In the genomic region with DNA sequence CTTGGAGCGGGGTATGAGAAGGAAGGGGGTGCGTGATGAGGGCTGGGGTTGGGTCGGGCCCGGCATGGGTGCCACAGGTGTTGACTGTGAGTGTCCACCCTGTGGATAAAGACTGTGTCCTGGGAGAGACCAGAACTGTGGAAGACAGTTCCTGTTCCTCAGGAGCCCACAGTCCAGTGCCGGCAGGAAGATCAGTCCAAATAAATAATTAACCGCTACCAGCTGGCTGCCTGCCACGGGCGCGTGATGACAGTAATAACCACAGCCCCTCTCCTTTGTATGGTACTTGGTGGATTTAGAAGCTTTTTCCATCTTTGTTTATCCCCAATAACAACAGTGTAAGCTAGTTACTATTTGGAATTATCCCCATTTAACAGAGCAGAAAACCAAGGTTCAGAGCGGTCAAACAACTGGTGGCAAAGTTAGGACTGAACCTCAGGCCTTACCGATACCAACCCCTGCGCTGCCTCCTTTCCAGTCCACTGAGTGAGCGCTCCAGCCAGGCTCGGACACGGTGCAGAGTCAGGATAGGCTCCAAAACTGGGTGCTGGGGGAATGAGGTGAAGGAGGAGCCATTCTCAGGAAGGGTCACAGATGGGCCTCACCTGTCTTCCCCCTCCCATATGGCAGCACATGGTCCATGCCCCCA, we compare ENCODE assay signal across 1 cellular context.
TF ChIP-seq lines count a peak whose summit lies in the region.

No MANE protein-coding gene starts in this region.

TF ChIP-seq in HepG2, 621 proteins besides CTCF, POLR2A, EP300 and RAD21 (continued from another document and continues in another):
- TF ChIP-seq SOX5 (CRISPR knock-in tag; IDR thresholded peaks at IDR 0.05; ENCODE audit: borderline replicate concordance) = 0 out of 2 replicates have a peak, but pooled peaks have one; percentile 9
- peak; percentile 22; the same call in 1 of the 2 replicates for TF ChIP-seq CREM (IDR thresholded peaks at IDR 0.05)
- TF ChIP-seq CREM (CRISPR knock-in tag; IDR thresholded peaks at IDR 0.05) = no peak
- TF ChIP-seq, protein P1, sequence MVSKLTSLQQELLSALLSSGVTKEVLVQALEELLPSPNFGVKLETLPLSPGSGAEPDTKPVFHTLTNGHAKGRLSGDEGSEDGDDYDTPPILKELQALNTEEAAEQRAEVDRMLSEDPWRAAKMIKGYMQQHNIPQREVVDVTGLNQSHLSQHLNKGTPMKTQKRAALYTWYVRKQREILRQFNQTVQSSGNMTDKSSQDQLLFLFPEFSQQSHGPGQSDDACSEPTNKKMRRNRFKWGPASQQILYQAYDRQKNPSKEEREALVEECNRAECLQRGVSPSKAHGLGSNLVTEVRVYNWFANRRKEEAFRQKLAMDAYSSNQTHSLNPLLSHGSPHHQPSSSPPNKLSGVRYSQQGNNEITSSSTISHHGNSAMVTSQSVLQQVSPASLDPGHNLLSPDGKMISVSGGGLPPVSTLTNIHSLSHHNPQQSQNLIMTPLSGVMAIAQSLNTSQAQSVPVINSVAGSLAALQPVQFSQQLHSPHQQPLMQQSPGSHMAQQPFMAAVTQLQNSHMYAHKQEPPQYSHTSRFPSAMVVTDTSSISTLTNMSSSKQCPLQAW (CRISPR knock-in tag; IDR thresholded peaks at IDR 0.05) = peak; percentile 78; the same call in 1 of the 2 replicates
- TF ChIP-seq, protein P2, sequence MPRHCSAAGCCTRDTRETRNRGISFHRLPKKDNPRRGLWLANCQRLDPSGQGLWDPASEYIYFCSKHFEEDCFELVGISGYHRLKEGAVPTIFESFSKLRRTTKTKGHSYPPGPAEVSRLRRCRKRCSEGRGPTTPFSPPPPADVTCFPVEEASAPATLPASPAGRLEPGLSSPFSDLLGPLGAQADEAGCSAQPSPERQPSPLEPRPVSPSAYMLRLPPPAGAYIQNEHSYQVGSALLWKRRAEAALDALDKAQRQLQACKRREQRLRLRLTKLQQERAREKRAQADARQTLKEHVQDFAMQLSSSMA (CRISPR knock-in tag; IDR thresholded peaks at IDR 0.05) = no peak
- no peak for TF ChIP-seq SRF (IDR thresholded peaks at IDR 0.05; ENCODE audit: low read depth, low read length)
- TF ChIP-seq TEAD3 (CRISPR knock-in tag; optimal IDR thresholded peaks at IDR 0.05; ENCODE audit: borderline replicate concordance) = peak; percentile 11
- TF ChIP-seq KDM1A (CRISPR knock-in tag; IDR thresholded peaks at IDR 0.05) = no peak
- TF ChIP-seq, protein P3, sequence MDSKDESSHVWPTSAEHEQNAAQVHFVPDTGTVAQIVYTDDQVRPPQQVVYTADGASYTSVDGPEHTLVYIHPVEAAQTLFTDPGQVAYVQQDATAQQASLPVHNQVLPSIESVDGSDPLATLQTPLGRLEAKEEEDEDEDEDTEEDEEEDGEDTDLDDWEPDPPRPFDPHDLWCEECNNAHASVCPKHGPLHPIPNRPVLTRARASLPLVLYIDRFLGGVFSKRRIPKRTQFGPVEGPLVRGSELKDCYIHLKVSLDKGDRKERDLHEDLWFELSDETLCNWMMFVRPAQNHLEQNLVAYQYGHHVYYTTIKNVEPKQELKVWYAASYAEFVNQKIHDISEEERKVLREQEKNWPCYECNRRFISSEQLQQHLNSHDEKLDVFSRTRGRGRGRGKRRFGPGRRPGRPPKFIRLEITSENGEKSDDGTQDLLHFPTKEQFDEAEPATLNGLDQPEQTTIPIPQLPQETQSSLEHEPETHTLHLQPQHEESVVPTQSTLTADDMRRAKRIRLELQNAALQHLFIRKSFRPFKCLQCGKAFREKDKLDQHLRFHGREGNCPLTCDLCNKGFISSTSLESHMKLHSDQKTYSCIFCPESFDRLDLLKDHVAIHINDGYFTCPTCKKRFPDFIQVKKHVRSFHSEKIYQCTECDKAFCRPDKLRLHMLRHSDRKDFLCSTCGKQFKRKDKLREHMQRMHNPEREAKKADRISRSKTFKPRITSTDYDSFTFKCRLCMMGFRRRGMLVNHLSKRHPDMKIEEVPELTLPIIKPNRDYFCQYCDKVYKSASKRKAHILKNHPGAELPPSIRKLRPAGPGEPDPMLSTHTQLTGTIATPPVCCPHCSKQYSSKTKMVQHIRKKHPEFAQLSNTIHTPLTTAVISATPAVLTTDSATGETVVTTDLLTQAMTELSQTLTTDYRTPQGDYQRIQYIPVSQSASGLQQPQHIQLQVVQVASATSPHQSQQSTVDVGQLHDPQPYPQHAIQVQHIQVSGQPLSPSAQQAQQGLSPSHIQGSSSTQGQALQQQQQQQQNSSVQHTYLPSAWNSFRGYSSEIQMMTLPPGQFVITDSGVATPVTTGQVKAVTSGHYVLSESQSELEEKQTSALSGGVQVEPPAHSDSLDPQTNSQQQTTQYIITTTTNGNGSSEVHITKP (CRISPR knock-in tag; IDR thresholded peaks at IDR 0.05; ENCODE audit: low read depth) = no peak
- TF ChIP-seq, protein P4, sequence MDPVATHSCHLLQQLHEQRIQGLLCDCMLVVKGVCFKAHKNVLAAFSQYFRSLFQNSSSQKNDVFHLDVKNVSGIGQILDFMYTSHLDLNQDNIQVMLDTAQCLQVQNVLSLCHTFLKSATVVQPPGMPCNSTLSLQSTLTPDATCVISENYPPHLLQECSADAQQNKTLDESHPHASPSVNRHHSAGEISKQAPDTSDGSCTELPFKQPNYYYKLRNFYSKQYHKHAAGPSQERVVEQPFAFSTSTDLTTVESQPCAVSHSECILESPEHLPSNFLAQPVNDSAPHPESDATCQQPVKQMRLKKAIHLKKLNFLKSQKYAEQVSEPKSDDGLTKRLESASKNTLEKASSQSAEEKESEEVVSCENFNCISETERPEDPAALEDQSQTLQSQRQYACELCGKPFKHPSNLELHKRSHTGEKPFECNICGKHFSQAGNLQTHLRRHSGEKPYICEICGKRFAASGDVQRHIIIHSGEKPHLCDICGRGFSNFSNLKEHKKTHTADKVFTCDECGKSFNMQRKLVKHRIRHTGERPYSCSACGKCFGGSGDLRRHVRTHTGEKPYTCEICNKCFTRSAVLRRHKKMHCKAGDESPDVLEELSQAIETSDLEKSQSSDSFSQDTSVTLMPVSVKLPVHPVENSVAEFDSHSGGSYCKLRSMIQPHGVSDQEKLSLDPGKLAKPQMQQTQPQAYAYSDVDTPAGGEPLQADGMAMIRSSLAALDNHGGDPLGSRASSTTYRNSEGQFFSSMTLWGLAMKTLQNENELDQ (CRISPR knock-in tag; IDR thresholded peaks at IDR 0.05; ENCODE audit: borderline replicate concordance) = no peak
- no peak for TF ChIP-seq HNRNPLL (IDR thresholded peaks at IDR 0.05; ENCODE audit: low read depth, low read length, poor library complexity, severe bottlenecking)
- no peak for TF ChIP-seq SNAI1 (CRISPR knock-in tag; IDR thresholded peaks at IDR 0.05; ENCODE audit: borderline replicate concordance)
- TF ChIP-seq, protein P5, sequence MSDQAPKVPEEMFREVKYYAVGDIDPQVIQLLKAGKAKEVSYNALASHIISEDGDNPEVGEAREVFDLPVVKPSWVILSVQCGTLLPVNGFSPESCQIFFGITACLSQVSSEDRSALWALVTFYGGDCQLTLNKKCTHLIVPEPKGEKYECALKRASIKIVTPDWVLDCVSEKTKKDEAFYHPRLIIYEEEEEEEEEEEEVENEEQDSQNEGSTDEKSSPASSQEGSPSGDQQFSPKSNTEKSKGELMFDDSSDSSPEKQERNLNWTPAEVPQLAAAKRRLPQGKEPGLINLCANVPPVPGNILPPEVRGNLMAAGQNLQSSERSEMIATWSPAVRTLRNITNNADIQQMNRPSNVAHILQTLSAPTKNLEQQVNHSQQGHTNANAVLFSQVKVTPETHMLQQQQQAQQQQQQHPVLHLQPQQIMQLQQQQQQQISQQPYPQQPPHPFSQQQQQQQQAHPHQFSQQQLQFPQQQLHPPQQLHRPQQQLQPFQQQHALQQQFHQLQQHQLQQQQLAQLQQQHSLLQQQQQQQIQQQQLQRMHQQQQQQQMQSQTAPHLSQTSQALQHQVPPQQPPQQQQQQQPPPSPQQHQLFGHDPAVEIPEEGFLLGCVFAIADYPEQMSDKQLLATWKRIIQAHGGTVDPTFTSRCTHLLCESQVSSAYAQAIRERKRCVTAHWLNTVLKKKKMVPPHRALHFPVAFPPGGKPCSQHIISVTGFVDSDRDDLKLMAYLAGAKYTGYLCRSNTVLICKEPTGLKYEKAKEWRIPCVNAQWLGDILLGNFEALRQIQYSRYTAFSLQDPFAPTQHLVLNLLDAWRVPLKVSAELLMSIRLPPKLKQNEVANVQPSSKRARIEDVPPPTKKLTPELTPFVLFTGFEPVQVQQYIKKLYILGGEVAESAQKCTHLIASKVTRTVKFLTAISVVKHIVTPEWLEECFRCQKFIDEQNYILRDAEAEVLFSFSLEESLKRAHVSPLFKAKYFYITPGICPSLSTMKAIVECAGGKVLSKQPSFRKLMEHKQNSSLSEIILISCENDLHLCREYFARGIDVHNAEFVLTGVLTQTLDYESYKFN (CRISPR knock-in tag; conservative IDR thresholded peaks at IDR 0.05) = peak; percentile 27; the same call in 1 of the 2 replicates
- TF ChIP-seq ZNF550 (CRISPR knock-in tag; IDR thresholded peaks at IDR 0.05; ENCODE audit: borderline replicate concordance) = peak; percentile 11; the same call in 1 of the 2 replicates
- TF ChIP-seq, protein P6, sequence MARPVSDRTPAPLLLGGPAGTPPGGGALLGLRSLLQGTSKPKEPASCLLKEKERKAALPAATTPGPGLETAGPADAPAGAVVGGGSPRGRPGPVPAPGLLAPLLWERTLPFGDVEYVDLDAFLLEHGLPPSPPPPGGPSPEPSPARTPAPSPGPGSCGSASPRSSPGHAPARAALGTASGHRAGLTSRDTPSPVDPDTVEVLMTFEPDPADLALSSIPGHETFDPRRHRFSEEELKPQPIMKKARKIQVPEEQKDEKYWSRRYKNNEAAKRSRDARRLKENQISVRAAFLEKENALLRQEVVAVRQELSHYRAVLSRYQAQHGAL (CRISPR knock-in tag; IDR thresholded peaks at IDR 0.05; ENCODE audit: not compliant biosample characterization) = no peak
- TF ChIP-seq DR1 (CRISPR knock-in tag; IDR thresholded peaks at IDR 0.05) = no peak
- peak; percentile 94 for TF ChIP-seq ZNF629 (CRISPR knock-in tag; conservative IDR thresholded peaks at IDR 0.05)
- no peak for TF ChIP-seq CREB1 (IDR thresholded peaks at IDR 0.05)
- no peak for TF ChIP-seq CREB1 (CRISPR knock-in tag; IDR thresholded peaks at IDR 0.05)
- TF ChIP-seq ARNTL (CRISPR knock-in tag; IDR thresholded peaks at IDR 0.05) = no peak
- TF ChIP-seq, protein P7, sequence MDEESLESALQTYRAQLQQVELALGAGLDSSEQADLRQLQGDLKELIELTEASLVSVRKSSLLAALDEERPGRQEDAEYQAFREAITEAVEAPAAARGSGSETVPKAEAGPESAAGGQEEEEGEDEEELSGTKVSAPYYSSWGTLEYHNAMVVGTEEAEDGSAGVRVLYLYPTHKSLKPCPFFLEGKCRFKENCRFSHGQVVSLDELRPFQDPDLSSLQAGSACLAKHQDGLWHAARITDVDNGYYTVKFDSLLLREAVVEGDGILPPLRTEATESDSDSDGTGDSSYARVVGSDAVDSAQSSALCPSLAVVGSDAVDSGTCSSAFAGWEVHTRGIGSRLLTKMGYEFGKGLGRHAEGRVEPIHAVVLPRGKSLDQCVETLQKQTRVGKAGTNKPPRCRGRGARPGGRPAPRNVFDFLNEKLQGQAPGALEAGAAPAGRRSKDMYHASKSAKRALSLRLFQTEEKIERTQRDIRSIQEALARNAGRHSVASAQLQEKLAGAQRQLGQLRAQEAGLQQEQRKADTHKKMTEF (CRISPR knock-in tag; IDR thresholded peaks at IDR 0.05) = no peak
- TF ChIP-seq, protein P8, sequence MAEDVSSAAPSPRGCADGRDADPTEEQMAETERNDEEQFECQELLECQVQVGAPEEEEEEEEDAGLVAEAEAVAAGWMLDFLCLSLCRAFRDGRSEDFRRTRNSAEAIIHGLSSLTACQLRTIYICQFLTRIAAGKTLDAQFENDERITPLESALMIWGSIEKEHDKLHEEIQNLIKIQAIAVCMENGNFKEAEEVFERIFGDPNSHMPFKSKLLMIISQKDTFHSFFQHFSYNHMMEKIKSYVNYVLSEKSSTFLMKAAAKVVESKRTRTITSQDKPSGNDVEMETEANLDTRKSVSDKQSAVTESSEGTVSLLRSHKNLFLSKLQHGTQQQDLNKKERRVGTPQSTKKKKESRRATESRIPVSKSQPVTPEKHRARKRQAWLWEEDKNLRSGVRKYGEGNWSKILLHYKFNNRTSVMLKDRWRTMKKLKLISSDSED (CRISPR knock-in tag; IDR thresholded peaks at IDR 0.05) = no peak
- TF ChIP-seq PAX8 (CRISPR knock-in tag; IDR thresholded peaks at IDR 0.05; ENCODE audit: borderline replicate concordance) = no peak
- TF ChIP-seq, protein P9, sequence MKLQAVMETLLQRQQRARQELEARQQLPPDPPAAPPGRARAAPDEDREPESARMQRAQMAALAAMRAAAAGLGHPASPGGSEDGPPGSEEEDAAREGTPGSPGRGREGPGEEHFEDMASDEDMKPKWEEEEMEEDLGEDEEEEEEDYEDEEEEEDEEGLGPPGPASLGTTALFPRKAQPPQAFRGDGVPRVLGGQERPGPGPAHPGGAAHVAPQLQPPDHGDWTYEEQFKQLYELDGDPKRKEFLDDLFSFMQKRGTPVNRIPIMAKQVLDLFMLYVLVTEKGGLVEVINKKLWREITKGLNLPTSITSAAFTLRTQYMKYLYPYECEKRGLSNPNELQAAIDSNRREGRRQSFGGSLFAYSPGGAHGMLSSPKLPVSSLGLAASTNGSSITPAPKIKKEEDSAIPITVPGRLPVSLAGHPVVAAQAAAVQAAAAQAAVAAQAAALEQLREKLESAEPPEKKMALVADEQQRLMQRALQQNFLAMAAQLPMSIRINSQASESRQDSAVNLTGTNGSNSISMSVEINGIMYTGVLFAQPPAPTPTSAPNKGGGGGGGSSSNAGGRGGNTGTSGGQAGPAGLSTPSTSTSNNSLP (IDR thresholded peaks at IDR 0.05; ENCODE audit: low read depth, low read length) = peak; percentile 69; the same call in 1 of the 2 replicates
- TF ChIP-seq ZNF720 (CRISPR knock-in tag; IDR thresholded peaks at IDR 0.05) = no peak
- TF ChIP-seq, protein P10, sequence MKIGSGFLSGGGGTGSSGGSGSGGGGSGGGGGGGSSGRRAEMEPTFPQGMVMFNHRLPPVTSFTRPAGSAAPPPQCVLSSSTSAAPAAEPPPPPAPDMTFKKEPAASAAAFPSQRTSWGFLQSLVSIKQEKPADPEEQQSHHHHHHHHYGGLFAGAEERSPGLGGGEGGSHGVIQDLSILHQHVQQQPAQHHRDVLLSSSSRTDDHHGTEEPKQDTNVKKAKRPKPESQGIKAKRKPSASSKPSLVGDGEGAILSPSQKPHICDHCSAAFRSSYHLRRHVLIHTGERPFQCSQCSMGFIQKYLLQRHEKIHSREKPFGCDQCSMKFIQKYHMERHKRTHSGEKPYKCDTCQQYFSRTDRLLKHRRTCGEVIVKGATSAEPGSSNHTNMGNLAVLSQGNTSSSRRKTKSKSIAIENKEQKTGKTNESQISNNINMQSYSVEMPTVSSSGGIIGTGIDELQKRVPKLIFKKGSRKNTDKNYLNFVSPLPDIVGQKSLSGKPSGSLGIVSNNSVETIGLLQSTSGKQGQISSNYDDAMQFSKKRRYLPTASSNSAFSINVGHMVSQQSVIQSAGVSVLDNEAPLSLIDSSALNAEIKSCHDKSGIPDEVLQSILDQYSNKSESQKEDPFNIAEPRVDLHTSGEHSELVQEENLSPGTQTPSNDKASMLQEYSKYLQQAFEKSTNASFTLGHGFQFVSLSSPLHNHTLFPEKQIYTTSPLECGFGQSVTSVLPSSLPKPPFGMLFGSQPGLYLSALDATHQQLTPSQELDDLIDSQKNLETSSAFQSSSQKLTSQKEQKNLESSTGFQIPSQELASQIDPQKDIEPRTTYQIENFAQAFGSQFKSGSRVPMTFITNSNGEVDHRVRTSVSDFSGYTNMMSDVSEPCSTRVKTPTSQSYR (CRISPR knock-in tag; IDR thresholded peaks at IDR 0.05; ENCODE audit: borderline replicate concordance) = no peak
